In the genomic region with DNA sequence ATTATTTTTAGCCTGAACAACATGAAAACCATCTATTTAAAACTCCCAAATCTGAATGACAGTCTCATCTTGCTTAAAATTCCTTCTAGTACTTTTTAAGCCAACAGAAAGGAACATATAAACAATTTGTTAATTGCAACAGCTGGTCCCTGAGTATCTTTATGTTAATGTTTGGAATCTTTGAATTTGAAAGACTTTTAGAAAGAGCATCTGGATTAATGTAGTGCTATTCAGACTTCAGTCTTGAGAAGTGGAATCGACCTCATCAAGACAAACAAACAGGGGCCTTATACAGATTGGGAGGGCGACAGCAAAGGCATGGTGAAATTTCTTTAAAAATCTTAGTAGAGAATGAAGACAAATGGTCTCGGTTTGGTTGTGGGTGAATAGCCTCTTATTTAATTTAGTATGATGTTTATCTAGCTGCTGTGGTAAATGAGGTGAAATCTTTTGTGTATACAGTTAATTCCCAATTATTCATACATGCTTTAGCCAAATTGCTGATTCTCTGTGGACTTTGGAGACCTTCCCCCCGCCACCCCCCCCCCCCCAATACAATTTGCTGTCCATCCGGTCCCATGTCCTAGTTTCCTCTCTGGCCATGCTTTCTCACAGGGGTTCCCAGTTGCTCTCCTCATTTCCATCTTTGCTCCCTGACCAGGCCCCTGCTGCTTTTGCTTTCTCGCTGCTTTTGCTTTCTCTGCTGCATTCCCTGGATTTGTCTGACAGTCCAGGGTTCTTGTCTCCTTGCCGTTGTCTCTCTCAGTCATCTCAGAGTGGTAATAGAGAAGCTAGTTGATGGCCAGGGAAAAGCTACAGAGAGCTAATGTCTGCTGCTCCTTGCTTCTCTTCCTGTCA, we compare ENCODE assay signal across 14 cellular contexts.
DNase-seq lines count a peak whose midpoint lies in the region; ATAC-seq, FAIRE-seq and TF ChIP-seq lines count a peak whose summit lies in the region.
"Had no signal": no experiment of that assay in that cellular context is flagged by ENCODE, and none has a peak within 500 bp of the region (broad histone marks: within the 10 kb centered on the region; RNA-seq: fewer than 3 reads in every experiment).

No MANE protein-coding gene starts in this region.

- intact Hi-C loops in IMR-90 (cut with micrococcal nuclease) (no loop called here), left colon (cut with DNase I, micrococcal nuclease) (no loop called here), MCF 10A (cut with micrococcal nuclease) (no loop called here)

- peaks cover 28 to 90% of the 10 kb centered on the region in 2 experiments for H3K79me1 ChIP-seq in IMR-90 (ENCODE audit: low read depth in 1 of 2, low read length in 2 of 2)

- POLR2A ChIA-PET in IMR-90 (lab: Charles Lee; ENCODE audit: unreplicated experiment) (no interaction called here), MCF 10A (lab: Yijun Ruan, JAX) (interaction anchor here (0.5 to 1.5 kb wide), 4 partner anchors 15 to 261 kb away, joined by 3 to 4 read pairs (median 4); no protein-coding TSS in a partner anchor)

- 0 out of 4 replicates have a peak overlapping the region, but pooled peaks of 1 of the 2 experiments have one; percentile 23 for H4K8ac ChIP-seq in IMR-90 (ENCODE audit: low read depth in 2 of 2, low read length in 2 of 2)

- H3K27me3 ChIP-seq in IMR-90 (ENCODE audit: control insufficient read depth, insufficient read depth, low read length) (no peaks in the 10 kb centered on the region), small intestine (ENCODE audit: control insufficient read depth in 2 of 2, insufficient read depth in 2 of 2, low read length in 2 of 2) (no peaks in the 10 kb centered on the region)
- H3K27me3 ChIP-seq: esophagus muscularis mucosa had no signal

- no peak for ATAC-seq in IMR-90 (ENCODE audit: low read depth)
- ATAC-seq in HG02642 (IDR thresholded peaks at IDR 0.05; ENCODE audit: poor library complexity, unreplicated experiment) = no peak
- no peak for ATAC-seq in left colon
- ATAC-seq: stimulated activated naive CD8-positive, alpha-beta T cell treated with anti-CD3 and anti-CD28 coated beads, Interleukin-15, amount 100 ng/mL, for 72 hours had no signal

- CTCF ChIA-PET in IMR-90 (lab: Yijun Ruan, JAX) (no interaction called here), MCF 10A (lab: Yijun Ruan, JAX) (no interaction called here)

- H3K27ac ChIP-seq in IMR-90 (ENCODE audit: insufficient read depth, low read length) (peak overlapping the region; percentile 96), small intestine (ENCODE audit: low read depth in 1 of 2, low read length in 1 of 2) (peak overlapping the region; percentile 9 to 72)
- H3K27ac ChIP-seq: VCaP had no signal

- H4K91ac ChIP-seq in IMR-90 (ENCODE audit: insufficient read depth, low read depth, low read length) = 0 out of 2 replicates have a peak overlapping the region, but pooled peaks have one; percentile 27

- H2AFZ ChIP-seq in IMR-90 (replicated peaks; ENCODE audit: low read length, poor library complexity) = no peak overlapping the region

- peaks cover 84% of the 10 kb centered on the region for H4K20me1 ChIP-seq in IMR-90 (ENCODE audit: insufficient read depth, low read length)

- peak overlapping the region; percentile 75 for H3K4me2 ChIP-seq in IMR-90 (ENCODE audit: low read depth, low read length)

- peak overlapping the region; percentile 2; the same call in 1 of the 2 replicates for H3K14ac ChIP-seq in IMR-90 (replicated peaks; ENCODE audit: low read depth, low read length)

- BruUV-seq in IMR-90 (replicated peaks; lab: Mats Ljungman, UMichigan) = no TSS peak
- BruUV-seq in MCF 10A (replicated peaks; lab: Mats Ljungman, UMichigan) = no TSS peak

- H3K27me3 Mint-ChIP-seq in MCF 10A (ENCODE audit: insufficient read depth, unreplicated experiment) = no peaks in the 10 kb centered on the region
- H3K27me3 Mint-ChIP-seq: CD8-positive, alpha-beta memory T cell; central memory CD8-positive, alpha-beta T cell; stimulated activated naive CD8-positive, alpha-beta T cell treated with anti-CD3 and anti-CD28 coated beads, Interleukin-15, amount 100 ng/mL, for 72 hours had no signal

- in situ Hi-C loops in IMR-90 (cut with MboI; ENCODE audit: low sequenced_read_pairs) = no loop called here

- H3K36me3 ChIP-seq in IMR-90 (ENCODE audit: control insufficient read depth, insufficient read depth, low read length) (peaks cover 6% of the 10 kb centered on the region), small intestine (ENCODE audit: control insufficient read depth in 2 of 2, insufficient read depth in 2 of 2, low read length in 2 of 2) (no peaks in the 10 kb centered on the region)
- H3K36me3 ChIP-seq: esophagus muscularis mucosa had no signal

- H3K9me3 ChIP-seq in IMR-90 (ENCODE audit: control insufficient read depth, insufficient read depth, low read length) = no peaks in the 10 kb centered on the region
- no peaks in the 10 kb centered on the region for H3K9me3 ChIP-seq in small intestine (ENCODE audit: control insufficient read depth, low read depth)
- H3K9me3 ChIP-seq: esophagus muscularis mucosa had no signal

- peak overlapping the region; percentile 43; the same call in 1 of the 2 replicates for H2BK120ac ChIP-seq in IMR-90 (ENCODE audit: low read depth, low read length)

- no peak overlapping the region for H3K27ac Mint-ChIP-seq in MCF 10A (ENCODE audit: low read depth, unreplicated experiment)

- H3K4me3 ChIP-seq in IMR-90 (ENCODE audit: insufficient read depth, low read depth, low read length) (no peak overlapping the region), choroid plexus epithelial cell (ENCODE audit: low read depth, low read length) (no peak overlapping the region), small intestine (ENCODE audit: low read depth in 1 of 2, low read length in 2 of 2) (no peak overlapping the region)
- H3K4me3 ChIP-seq: esophagus muscularis mucosa had no signal

- peak; percentile 22 for DNase-seq in IMR-90
- DNase-seq in choroid plexus epithelial cell (ENCODE audit: low read depth) = peak; percentile 66
- DNase-seq in lung microvascular endothelial cell (ENCODE audit: low read depth in 2 of 2) = peak; percentile 38 to 55
- DNase-seq in small intestine = no peak
- no peak for DNase-seq in left colon
- DNase-seq in MCF 10A (ENCODE audit: unreplicated experiment) = no peak
- DNase-seq in stimulated activated CD8-positive, alpha-beta memory T cell treated with anti-CD3 and anti-CD28 coated beads, Interleukin-4, amount 100 ng/mL, for 48 hours = no peak
- DNase-seq: activated naive CD4-positive, alpha-beta T cell treated with anti-CD3 and anti-CD28 coated beads, Interleukin-2, amount 50 U/mL, for 16 hours; CD8-positive, alpha-beta memory T cell; stimulated activated naive CD8-positive, alpha-beta T cell treated with anti-CD3 and anti-CD28 coated beads, Interleukin-15, amount 100 ng/mL, for 72 hours had no signal

- H2AK5ac ChIP-seq in IMR-90 (ENCODE audit: low read depth, low read length) = peak overlapping the region; percentile 54; the same call in 1 of the 2 replicates

- H3K4me3 Mint-ChIP-seq in MCF 10A (ENCODE audit: unreplicated experiment) = no peak overlapping the region
- H3K4me3 Mint-ChIP-seq: CD8-positive, alpha-beta memory T cell; central memory CD8-positive, alpha-beta T cell; stimulated activated naive CD8-positive, alpha-beta T cell treated with anti-CD3 and anti-CD28 coated beads, Interleukin-15, amount 100 ng/mL, for 72 hours had no signal

- H3K18ac ChIP-seq in IMR-90 (ENCODE audit: low read depth, low read length) = peak overlapping the region; percentile 96

- no peak overlapping the region for H2BK20ac ChIP-seq in IMR-90 (ENCODE audit: low read depth, low read length)

- peak overlapping the region; percentile 64 for H3K9ac ChIP-seq in IMR-90 (ENCODE audit: low read depth, low read length)

- TF ChIP-seq CTCF in IMR-90 (conservative IDR thresholded peaks at IDR 0.05; ENCODE audit: low read depth, low read length) = no peak
- TF ChIP-seq CTCF in choroid plexus epithelial cell (conservative IDR thresholded peaks at IDR 0.05; ENCODE audit: low read depth, low read length) = no peak
- TF ChIP-seq CTCF in MCF 10A (IDR thresholded peaks at IDR 0.05; ENCODE audit: unreplicated experiment) = no peak

- H3K4ac ChIP-seq in IMR-90 (ENCODE audit: low read depth, low read length) = peak overlapping the region; percentile 4; the same call in 1 of the 2 replicates

- H3K56ac ChIP-seq in IMR-90 (ENCODE audit: extremely low read depth, insufficient read depth, low read length) = 0 out of 2 replicates have a peak overlapping the region, but pooled peaks have one; percentile 2

- peak overlapping the region; percentile 57 for H4K5ac ChIP-seq in IMR-90 (ENCODE audit: low read depth, low read length)

- dilution Hi-C loops in IMR-90 (cut with HindIII; ENCODE audit: low sequenced_read_pairs, unreplicated experiment) = no loop called here

- peak overlapping the region; percentile 2 for H3K23ac ChIP-seq in IMR-90 (ENCODE audit: low read depth, low read length)

- peak overlapping the region; percentile 46 for H2BK5ac ChIP-seq in IMR-90 (ENCODE audit: low read depth, low read length, poor library complexity, severe bottlenecking)

- no peak overlapping the region for H2BK15ac ChIP-seq in IMR-90 (ENCODE audit: low read depth, low read length)

- FAIRE-seq in small intestine (lab: Jason Lieb, UNC) = no peak

- peaks cover 27% of the 10 kb centered on the region for H3K4me1 ChIP-seq in IMR-90 (ENCODE audit: control insufficient read depth, insufficient read depth, low read length)
- H3K4me1 ChIP-seq in small intestine (ENCODE audit: control insufficient read depth in 2 of 2, insufficient read depth in 1 of 2, low read depth in 1 of 2, low read length in 1 of 2) = peaks cover 0 to 8% of the 10 kb centered on the region in 2 donors

- peaks cover 30% of the 10 kb centered on the region for H3K4me1 Mint-ChIP-seq in MCF 10A (ENCODE audit: insufficient read depth, unreplicated experiment)

- peaks cover 22% of the 10 kb centered on the region for H3K9me1 ChIP-seq in IMR-90 (ENCODE audit: insufficient read depth, low read length)

- no CpG with 5 or more reads among the region's 7 CpGs for WGBS in IMR-90 (ENCODE audit: extremely low coverage in 2 of 2, insufficient read length in 1 of 2), 2 experiments
- WGBS in small intestine, 3 donors = 60 to 92% (median 76%) methylated on average over 6 to 7 of the region's 7 CpGs

- H2AK9ac ChIP-seq in IMR-90 (replicated peaks; ENCODE audit: low read depth, low read length, poor library complexity) = no peak overlapping the region

- TF ChIP-seq RAD21 in IMR-90 (IDR thresholded peaks at IDR 0.05; ENCODE audit: low read length) = no peak

- TF ChIP-seq POLR2A in IMR-90 (IDR thresholded peaks at IDR 0.05; ENCODE audit: low read depth, low read length) = no peak

- H3K36me3 Mint-ChIP-seq in MCF 10A (ENCODE audit: insufficient read depth, unreplicated experiment) = peaks cover 11% of the 10 kb centered on the region

- no peaks in the 10 kb centered on the region for H3K9me3 Mint-ChIP-seq in MCF 10A (ENCODE audit: unreplicated experiment)
- H3K9me3 Mint-ChIP-seq: CD8-positive, alpha-beta memory T cell; central memory CD8-positive, alpha-beta T cell; stimulated activated naive CD8-positive, alpha-beta T cell treated with anti-CD3 and anti-CD28 coated beads, Interleukin-15, amount 100 ng/mL, for 72 hours had no signal

TF ChIP-seq in IMR-90, 13 proteins besides CTCF, POLR2A, EP300 and RAD21 (continues in another document):
- TF ChIP-seq CHD1 (IDR thresholded peaks at IDR 0.05; ENCODE audit: low read depth, low read length) (no peak), MAFK (IDR thresholded peaks at IDR 0.05; ENCODE audit: low read depth, low read length) (no peak), SMC3 (IDR thresholded peaks at IDR 0.05; ENCODE audit: low read depth, low read length) (no peak)

Comparison
In these comparisons a context has a peak if more than half of its experiments do, and no peak if none do; other contexts are left out.
1. DNase-seq: peak in IMR-90 (single experiment), choroid plexus epithelial cell (single experiment) and lung microvascular endothelial cell (2 of 2); none in small intestine (single experiment), left colon (0 of 2), MCF 10A (single experiment) and stimulated activated CD8-positive, alpha-beta memory T cell treated with anti-CD3 and anti-CD28 coated beads, Interleukin-4, amount 100 ng/mL, for 48 hours (single experiment).